In the genomic region with DNA sequence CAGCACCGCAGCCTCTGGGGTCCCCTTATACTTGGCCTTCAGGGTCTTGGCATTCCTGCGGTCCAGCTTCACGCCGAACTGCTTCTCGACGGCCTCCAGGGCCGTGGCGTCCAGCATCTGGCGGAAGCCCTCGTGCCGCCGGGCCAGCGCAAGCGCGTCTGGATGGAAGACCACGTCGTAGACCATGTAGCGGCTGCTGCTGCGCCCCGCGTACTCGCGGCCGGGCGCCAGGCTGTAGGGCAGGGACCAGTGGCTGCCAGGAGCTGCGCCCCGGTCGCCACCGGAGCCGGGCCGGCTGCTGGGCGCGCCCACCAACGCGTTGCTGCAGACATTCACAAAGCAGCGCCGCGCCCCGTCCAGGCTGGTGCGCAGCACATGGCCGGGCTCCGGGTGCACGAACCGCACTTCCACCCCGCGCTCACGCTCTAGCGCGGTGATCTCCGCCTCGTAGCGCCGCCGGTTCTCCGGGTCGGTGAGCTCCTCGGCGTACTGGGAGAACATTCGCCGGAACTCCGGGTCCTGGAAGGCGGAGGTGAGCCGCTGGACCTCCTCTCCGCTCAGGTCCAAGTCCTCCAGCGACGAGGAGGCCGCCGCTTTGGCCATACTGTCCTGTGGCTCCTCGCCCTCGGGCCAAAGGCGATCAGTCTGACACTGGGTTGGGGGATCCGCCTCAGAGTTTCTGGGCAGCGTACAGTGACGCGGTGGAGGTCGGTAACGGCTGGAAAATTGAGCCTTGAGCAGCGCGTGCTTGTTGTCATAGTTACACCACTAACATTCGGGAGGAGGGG, we compare ENCODE assay signal across 8 cellular contexts. TPM values are rescaled to one million over a fixed set of nuclear protein-coding genes. Genes with fewer than 3 reads are reported as not detected.
DNase-seq lines count a peak whose midpoint lies in the region; ATAC-seq and TF ChIP-seq lines count a peak whose summit lies in the region.

DNAAF2 (minus strand) TSS at position 698 of the 788 bp plus-strand sequence; CDS start at position 603, 95 bp downstream.

- H3K36me3 ChIP-seq in hepatocyte (replicated peaks; ENCODE audit: insufficient read depth, low read depth) (no peaks in the 10 kb centered on the region), sigmoid colon (peaks cover 0 to 9% (median 2%) of the 10 kb centered on the region in 4 donors)

- peak within 1 kb of the TSS; percentile 87 for H3K4me3 ChIP-seq in hepatocyte
- peak within 1 kb of the TSS; percentile 66 to 95 (median 86) for H3K4me3 ChIP-seq in sigmoid colon

- ATAC-seq in HG02759 (IDR thresholded peaks at IDR 0.05; ENCODE audit: unreplicated experiment): peak; percentile 29

- H3K27ac ChIP-seq in hepatocyte (peak within 1 kb of the TSS; percentile 93), sigmoid colon (peak within 1 kb of the TSS; percentile 91 to 99 (median 98))

- H3K9me3 ChIP-seq in hepatocyte (ENCODE audit: low read depth) (no peaks in the 10 kb centered on the region), sigmoid colon (no peaks in the 10 kb centered on the region)

- H3K27me3 ChIP-seq in hepatocyte: no peaks in the 10 kb centered on the region
- H3K27me3 ChIP-seq in sigmoid colon: no peaks in the 10 kb centered on the region

- no peak for TF ChIP-seq POLR2A in sigmoid colon (IDR thresholded peaks at IDR 0.05)

- intact Hi-C loops in sigmoid colon (cut with DNase I): loop anchor here (2.0 to 10.0 kb wide), 5 partner anchors 14 to 480 kb away; partner anchors contain the start of genes KLHDC1, KLHDC2, MGAT2 and NEMF

- peaks cover 76% of the 10 kb centered on the region for H3K79me2 ChIP-seq in hepatocyte

- H4K20me1 ChIP-seq in hepatocyte (ENCODE audit: insufficient read depth, poor library complexity, severe bottlenecking): peaks cover 11% of the 10 kb centered on the region

- 2% methylated on average over 78 of the region's 80 CpGs for WGBS in hepatocyte (ENCODE audit: low lambda C conversion rate, missing lambda C conversion rate)
- WGBS in sigmoid colon, 2 donors: 0% methylated on average over 80 of the region's 80 CpGs

- no peak for TF ChIP-seq CTCF in GM13977 (IDR thresholded peaks at IDR 0.05; ENCODE audit: extremely low read depth, insufficient read depth, missing control alignments)
- TF ChIP-seq CTCF in hepatocyte (IDR thresholded peaks at IDR 0.05; ENCODE audit: poor library complexity): no peak
- no peak for TF ChIP-seq CTCF in sigmoid colon (IDR thresholded peaks at IDR 0.05)

- H3K4me1 ChIP-seq in hepatocyte (ENCODE audit: insufficient read depth): peaks cover 11% of the 10 kb centered on the region
- peaks cover 0 to 53% (median 33%) of the 10 kb centered on the region in 4 donors for H3K4me1 ChIP-seq in sigmoid colon

- DNase-seq in GM13977 (ENCODE audit: low spot score) (peak; percentile 46), NCI-H1105 (lab: John Stamatoyannopoulos, UW) (peak; percentile 45), T-helper 22 cell (ENCODE audit: low read depth) (peak; percentile 58), astrocyte of the hippocampus (ENCODE audit: low read depth, low spot score) (peak; percentile 88), hepatocyte (ENCODE audit: low spot score) (peak; percentile 83), sigmoid colon (peak; percentile 80), inferior parietal cortex (ENCODE audit: extremely low spot score) (no peak)

- H3K4me2 ChIP-seq in hepatocyte: peak within 1 kb of the TSS; percentile 97

- no peak for TF ChIP-seq EP300 in sigmoid colon (IDR thresholded peaks at IDR 0.05)

- in situ Hi-C loops in GM13977 (cut with MboI; ENCODE audit: low pct_unique_long_range_greater_than_20kb, low sequenced_read_pairs, unreplicated experiment): loop anchor here (25.0 kb wide), 2 partner anchors 203 to 478 kb away; partner anchors contain the start of gene VCPKMT

- H3K9me2 ChIP-seq in hepatocyte (replicated peaks; ENCODE audit: insufficient read depth): no peaks in the 10 kb centered on the region

- peak within 1 kb of the TSS; percentile 72 for H2AFZ ChIP-seq in hepatocyte

RNA-seq across cellular contexts. Expression of gene DNAAF2, which starts in this region (rescaled TPM):
- total RNA-seq in hepatocyte (16.7 and 19.8 TPM in 2 replicates), sigmoid colon (10 to 100 TPM in 2 of 4 donors, 1 to 10 TPM in 2; 3.3 to 12.7 (median 10.6) TPM)
- polyA plus RNA-seq in hepatocyte (17.6 and 20.6 TPM in 2 replicates), sigmoid colon (10 to 100 TPM in 1 of 3 donors, 1 to 10 TPM in 2; 6.3 to 10.9 (median 9.6) TPM)
